Comparison of ENCODE assay signal across 8 cellular contexts in genomic region chr17:81309140-81309858, GRCh38. TPM values are rescaled to one million over a fixed set of nuclear protein-coding genes. Genes with fewer than 3 reads are reported as not detected.
A peak's percentile ranks its signal among the peaks of the same experiment; 100 is the strongest.
DNase-seq lines count a peak whose midpoint lies in the region; ATAC-seq and TF ChIP-seq lines count a peak whose summit lies in the region.

No MANE protein-coding gene starts in this region.

- H3K9me3 ChIP-seq in iPS-18a (ENCODE audit: control insufficient read depth, low read depth, low read length) (no peaks in the 10 kb centered on the region), sigmoid colon (no peaks in the 10 kb centered on the region)

- H3K36me3 Mint-ChIP-seq in activated T-helper 17 cell treated with anti-CD3 and anti-CD28 coated beads, Interleukin-2, amount 50 U/mL, for 72 hours (ENCODE audit: low read depth), result no peaks in the 10 kb centered on the region

- H3K4me3 Mint-ChIP-seq in activated T-helper 17 cell treated with anti-CD3 and anti-CD28 coated beads, Interleukin-2, amount 50 U/mL, for 72 hours, result no peak overlapping the region

- no peak overlapping the region for H3K9ac ChIP-seq in iPS-18a (ENCODE audit: low read length)

- no peaks in the 10 kb centered on the region for H3K9me3 Mint-ChIP-seq in activated T-helper 17 cell treated with anti-CD3 and anti-CD28 coated beads, Interleukin-2, amount 50 U/mL, for 72 hours

- peaks cover 7% of the 10 kb centered on the region for H3K27me3 Mint-ChIP-seq in activated T-helper 17 cell treated with anti-CD3 and anti-CD28 coated beads, Interleukin-2, amount 50 U/mL, for 72 hours

- no peaks in the 10 kb centered on the region for H3K4me1 Mint-ChIP-seq in activated T-helper 17 cell treated with anti-CD3 and anti-CD28 coated beads, Interleukin-2, amount 50 U/mL, for 72 hours

- H3K4me3 ChIP-seq in brain microvascular endothelial cell (ENCODE audit: low read depth, low read length) (peak overlapping the region; percentile 3), iPS-18a (ENCODE audit: low read length) (peak overlapping the region; percentile 31), sigmoid colon (peak overlapping the region; percentile 5 to 33 (median 31))

- 3 to 20% methylated on average over 22 of the region's 22 CpGs for WGBS in sigmoid colon, 2 donors

- no peak overlapping the region for H3K27ac ChIP-seq in brain microvascular endothelial cell
- H3K27ac ChIP-seq in iPS-18a (ENCODE audit: low read length), result no peak overlapping the region
- H3K27ac ChIP-seq in sigmoid colon, result peak overlapping the region; percentile 61 to 81 (median 68)

- no peak overlapping the region for H3K27ac Mint-ChIP-seq in activated T-helper 17 cell treated with anti-CD3 and anti-CD28 coated beads, Interleukin-2, amount 50 U/mL, for 72 hours

- TF ChIP-seq CTCF in brain microvascular endothelial cell (IDR thresholded peaks at IDR 0.05; ENCODE audit: low read depth, low read length, missing control alignments) (peak; percentile 60), sigmoid colon (IDR thresholded peaks at IDR 0.05) (peak; percentile 37 to 77 (median 44))

- TF ChIP-seq EP300 in sigmoid colon (IDR thresholded peaks at IDR 0.05), result no peak

- in situ Hi-C loops in brain microvascular endothelial cell (cut with HindIII; ENCODE audit: low pct_ligation_motif_present, low sequenced_read_pairs), result no loop called here

- intact Hi-C loops in sigmoid colon (cut with DNase I), result no loop called here

- H3K27me3 ChIP-seq in brain microvascular endothelial cell (replicated peaks) (no peaks in the 10 kb centered on the region), iPS-18a (ENCODE audit: control insufficient read depth, insufficient read depth, low read length) (no peaks in the 10 kb centered on the region), sigmoid colon (no peaks in the 10 kb centered on the region)

- peak; percentile 5 for DNase-seq in stimulated activated naive CD4-positive, alpha-beta T cell treated with Interleukin-2 at 50 U/mL for 16 hours (lab: John Stamatoyannopoulos, UW)
- DNase-seq in stimulated activated naive CD4-positive, alpha-beta T cell (lab: John Stamatoyannopoulos, UW), result no peak
- DNase-seq in NOMO-1 treated with dmso at 0.1 percent for 144 hours (lab: John Stamatoyannopoulos, UW; ENCODE audit: unreplicated experiment), result peak; percentile 91
- DNase-seq in brain microvascular endothelial cell, result peak; percentile 46
- peak; percentile 95 for DNase-seq in sigmoid colon

- H3K36me3 ChIP-seq in brain microvascular endothelial cell (replicated peaks) (no peaks in the 10 kb centered on the region), iPS-18a (ENCODE audit: control insufficient read depth, low read depth, low read length) (no peaks in the 10 kb centered on the region), sigmoid colon (no peaks in the 10 kb centered on the region)

- TF ChIP-seq POLR2A in sigmoid colon (IDR thresholded peaks at IDR 0.05), result peak in 1 of 2 donors; percentile 53

- H3K4me1 ChIP-seq in iPS-18a (ENCODE audit: control insufficient read depth, low read depth, low read length) (no peaks in the 10 kb centered on the region), sigmoid colon (peaks cover 0 to 17% (median 14%) of the 10 kb centered on the region in 4 donors)

- ATAC-seq in activated T-helper 17 cell treated with anti-CD3 and anti-CD28 coated beads, Interleukin-2, amount 50 U/mL, for 72 hours (replicated peaks), result no peak
- ATAC-seq in HG02588 (IDR thresholded peaks at IDR 0.05; ENCODE audit: unreplicated experiment), result no peak

RNA-seq across cellular contexts. Expression of gene SLC38A10, which starts 14.2 kb away (rescaled TPM):
- total RNA-seq in sigmoid colon, result 10 to 100 TPM; 32.1 to 54.8 (median 42.3) TPM
- 10 to 100 TPM in 2 of 3 donors, 1 to 10 TPM in 1; 7.8 to 88.7 (median 14.1) TPM for polyA plus RNA-seq in sigmoid colon
- total RNA-seq in activated T-helper 17 cell treated with anti-CD3 and anti-CD28 coated beads, Interleukin-2, amount 50 U/mL, for 72 hours, result 10 to 100 TPM; 58.4 to 71.2 TPM

Comparison
In these comparisons a context has a peak if more than half of its experiments do, and no peak if none do; other contexts are left out.
1. DNase-seq: peak in stimulated activated naive CD4-positive, alpha-beta T cell treated with Interleukin-2 at 50 U/mL for 16 hours (single experiment), NOMO-1 treated with dmso at 0.1 percent for 144 hours (single experiment), brain microvascular endothelial cell (single experiment) and sigmoid colon (single experiment); none in stimulated activated naive CD4-positive, alpha-beta T cell (0 of 6).
2. H3K27ac ChIP-seq: peak in sigmoid colon (4 of 4); none in brain microvascular endothelial cell (single experiment) and iPS-18a (single experiment).
3. Peak in every context shown above with its lines, with median percentiles within 50 percentile points of each other: H3K4me3 ChIP-seq.